9 cellular contexts compared by ENCODE assay signal in genomic region chr19:19606021-19606420, GRCh38. TPM values are rescaled to one million over a fixed set of nuclear protein-coding genes. Genes with fewer than 3 reads are reported as not detected.
DNase-seq lines count a peak whose midpoint lies in the region; ATAC-seq lines count a peak whose summit lies in the region.
"Had no signal": no experiment of that assay in that cellular context is flagged by ENCODE, and none has a peak within 500 bp of the region (broad histone marks: within the 10 kb centered on the region; RNA-seq: fewer than 3 reads in every experiment).

No MANE protein-coding gene starts in this region.

- H3K27ac Mint-ChIP-seq in T-cell = peak overlapping the region; percentile 96 to 97
- H3K27ac Mint-ChIP-seq in stimulated activated memory B cell treated with anti-CD40 and anti-IgM and Interleukin-4, amounts not matched to agents 10 μg/mL and 1 μg/mL and 100 μg/mL, for 72 hours = peak overlapping the region; percentile 73

- CTCF ChIA-PET in T-cell (lab: Charles Lee) = interaction anchor here in 1 of 2 donors (0.6 to 1.2 kb wide), 4 partner anchors 14 to 115 kb away, joined by 3 to 7 read pairs (median 4); no protein-coding TSS in a partner anchor

- POLR2A ChIA-PET in T-cell (lab: Charles Lee) = interaction anchor here in 1 of 2 donors (0.6 to 0.7 kb wide), 2 partner anchors 27 to 1407 kb away, joined by 3 to 10 read pairs; no protein-coding TSS in a partner anchor

- H3K9me3 Mint-ChIP-seq in T-cell = peaks cover 0 to 2% (median 0%) of the 10 kb centered on the region in 3 donors
- H3K9me3 Mint-ChIP-seq in stimulated activated memory B cell treated with anti-CD40 and anti-IgM and Interleukin-4, amounts not matched to agents 10 μg/mL and 1 μg/mL and 100 μg/mL, for 72 hours = no peaks in the 10 kb centered on the region

- peak overlapping the region; percentile 67 for H3K27ac ChIP-seq in caudate nucleus (ENCODE audit: low read depth, low read length)

- peak overlapping the region; percentile 47 to 57 (median 55) for H3K4me3 Mint-ChIP-seq in T-cell
- H3K4me3 Mint-ChIP-seq in stimulated activated memory B cell treated with anti-CD40 and anti-IgM and Interleukin-4, amounts not matched to agents 10 μg/mL and 1 μg/mL and 100 μg/mL, for 72 hours = no peak overlapping the region

- H3K4me1 Mint-ChIP-seq in T-cell = peaks cover 57 to 69% (median 66%) of the 10 kb centered on the region in 3 donors
- H3K4me1 Mint-ChIP-seq in stimulated activated memory B cell treated with anti-CD40 and anti-IgM and Interleukin-4, amounts not matched to agents 10 μg/mL and 1 μg/mL and 100 μg/mL, for 72 hours = peaks cover 45% of the 10 kb centered on the region

- H3K36me3 Mint-ChIP-seq in T-cell = peaks cover 26% of the 10 kb centered on the region
- peaks cover 44% of the 10 kb centered on the region for H3K36me3 Mint-ChIP-seq in stimulated activated memory B cell treated with anti-CD40 and anti-IgM and Interleukin-4, amounts not matched to agents 10 μg/mL and 1 μg/mL and 100 μg/mL, for 72 hours

- ATAC-seq in T-cell (replicated peaks in 1 of 4) (peak; percentile 85 to 90 (median 89)), HG03159 (IDR thresholded peaks at IDR 0.05; ENCODE audit: unreplicated experiment) (no peak), HG02571 (IDR thresholded peaks at IDR 0.05; ENCODE audit: unreplicated experiment) (no peak), GM19351 (IDR thresholded peaks at IDR 0.05; ENCODE audit: unreplicated experiment) (no peak)
- peak; percentile 50 for ATAC-seq in stimulated activated memory B cell treated with anti-CD40 and anti-IgM and Interleukin-4, amounts not matched to agents 10 μg/mL and 1 μg/mL and 100 μg/mL, for 72 hours

- DNase-seq in SIG-M5 treated with dmso at 0.1 percent for 504 hours (lab: John Stamatoyannopoulos, UW; ENCODE audit: unreplicated experiment) (peak; percentile 46), SIG-M5 (lab: John Stamatoyannopoulos, UW) (no peak), T-cell (peak in 33 of 34 experiments; percentile 25 to 77 (median 53)), caudate nucleus (lab: John Stamatoyannopoulos, UW) (peak in 5 of 61 donors; percentile 17 to 27 (median 26))
- DNase-seq: amniotic stem cell had no signal

- H3K27me3 Mint-ChIP-seq in T-cell = no peaks in the 10 kb centered on the region
- H3K27me3 Mint-ChIP-seq in stimulated activated memory B cell treated with anti-CD40 and anti-IgM and Interleukin-4, amounts not matched to agents 10 μg/mL and 1 μg/mL and 100 μg/mL, for 72 hours = no peaks in the 10 kb centered on the region

RNA-seq across cellular contexts. Expression of gene PBX4, which starts 12.5 kb away (rescaled TPM):
- total RNA-seq in T-cell = 10 to 100 TPM; 40.9 to 48.3 (median 42.7) TPM

RNA-seq across cellular contexts. Expression of gene LPAR2, which starts 22.0 kb away (rescaled TPM):
- total RNA-seq in T-cell = 100 to 1,000 TPM in 1 of 5 donors, 10 to 100 TPM in 4; 78.3 to 106 (median 82.4) TPM

RNA-seq across cellular contexts. Expression of gene GMIP, which starts 37.4 kb away (rescaled TPM):
- total RNA-seq in T-cell = 100 to 1,000 TPM in 4 of 5 donors, 10 to 100 TPM in 1; 99.5 to 148 (median 133) TPM

RNA-seq across cellular contexts. Expression of gene ATP13A1, which starts 57.5 kb away (rescaled TPM):
- total RNA-seq in T-cell = 100 to 1,000 TPM in 3 of 5 donors, 10 to 100 TPM in 2; 80.4 to 170 (median 156) TPM

Comparison
In these comparisons a context has a peak if more than half of its experiments do, and no peak if none do; other contexts are left out.
1. ATAC-seq: peak in T-cell (4 of 4) and stimulated activated memory B cell treated with anti-CD40 and anti-IgM and Interleukin-4, amounts not matched to agents 10 μg/mL and 1 μg/mL and 100 μg/mL, for 72 hours (single experiment); none in HG03159 (single experiment), HG02571 (single experiment) and GM19351 (single experiment).